In genomic region chr17:51955245-51955644, GRCh38 we compare ENCODE assay signal across 3 cellular contexts.
"Had no signal": no experiment of that assay in that cellular context is flagged by ENCODE, and none has a peak within 500 bp of the region (broad histone marks: within the 10 kb centered on the region; RNA-seq: fewer than 3 reads in every experiment).

No MANE protein-coding gene starts in this region.

- DNase-seq: GDM1, GF-D8 had no signal

- ATAC-seq: GM12878 had no signal

- H3K4me3 ChIP-seq: GM12878 had no signal
